26 cellular contexts compared by ENCODE assay signal in the genomic region with DNA sequence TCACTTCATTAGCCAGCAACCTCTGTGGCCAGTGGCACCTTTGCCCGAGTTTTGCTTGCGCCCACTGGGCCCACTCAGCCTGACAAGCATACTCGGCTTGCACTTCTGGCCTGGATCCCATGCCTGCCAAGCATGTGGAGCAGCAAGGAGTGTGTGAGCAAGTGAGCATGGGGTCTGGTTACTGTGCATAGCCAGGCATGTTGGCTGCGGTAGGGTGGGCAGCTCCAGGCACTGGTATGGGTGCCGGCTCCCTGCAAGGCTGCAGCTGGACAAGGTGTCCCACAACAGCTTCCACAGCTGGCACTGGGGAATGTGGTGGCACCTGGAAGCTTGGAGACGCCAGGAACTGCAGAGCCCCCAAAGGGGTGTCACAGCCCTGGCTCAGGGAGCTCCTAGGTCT.
"Had no signal": no experiment of that assay in that cellular context is flagged by ENCODE, and none has a peak within 500 bp of the region (broad histone marks: within the 10 kb centered on the region; RNA-seq: fewer than 3 reads in every experiment).

No MANE protein-coding gene starts in this region.

- H3K4me1 ChIP-seq: esophagus squamous epithelium, gastrocnemius medialis, heart right ventricle, lower lobe of right lung had no signal

- ATAC-seq: esophagus mucosa, gastrocnemius medialis, heart right ventricle, left colon, left lobe of liver, mucosa of descending colon had no signal

- H3K4me1 Mint-ChIP-seq: mesothelial cell of epicardium had no signal

- H3K9me3 ChIP-seq: gastrocnemius medialis, lower lobe of right lung, mucosa of descending colon had no signal

- H3K36me3 ChIP-seq: esophagus squamous epithelium, gastrocnemius medialis, heart right ventricle, lower lobe of right lung had no signal

- H3K27me3 ChIP-seq: dorsolateral prefrontal cortex, esophagus squamous epithelium, gastrocnemius medialis, heart right ventricle had no signal

- FAIRE-seq: colon, islet of Langerhans, keratinocyte had no signal

- H3K4me3 ChIP-seq: coronary artery, dorsolateral prefrontal cortex, esophagus squamous epithelium, gastrocnemius medialis, heart right ventricle, left ventricle myocardium inferior, lower lobe of right lung, mucosa of descending colon had no signal

- H3K4me3 Mint-ChIP-seq: mesothelial cell of epicardium had no signal

- H3K27ac ChIP-seq: coronary artery, dorsolateral prefrontal cortex, epithelial cell of prostate, esophagus squamous epithelium, gastrocnemius medialis, heart right ventricle, left ventricle myocardium inferior, lower lobe of right lung had no signal

- H3K27ac Mint-ChIP-seq: mesothelial cell of epicardium had no signal

- DNase-seq: dermis blood vessel endothelial cell; dorsolateral prefrontal cortex; effector CD4-positive, alpha-beta T cell; effector memory CD4-positive, alpha-beta T cell; erythroblast; esophagus squamous epithelium; foreskin fibroblast; foreskin melanocyte; gastrocnemius medialis; glutamatergic neuron; head of caudate nucleus; heart right ventricle; hippocampal formation; left colon; left ventricle myocardium inferior; lower lobe of right lung; mesenchymal stem cell had no signal
